1 cellular context compared by ENCODE assay signal in genomic region chr14:103526914-103527248, GRCh38.
TF ChIP-seq lines count a peak whose summit lies in the region.

No MANE protein-coding gene starts in this region.

TF ChIP-seq in H1, 55 proteins besides CTCF, POLR2A, EP300 and RAD21 (continued from another document):
- no peak for TF ChIP-seq ATF2 (IDR thresholded peaks at IDR 0.05; ENCODE audit: low read length)
- TF ChIP-seq KDM1A (IDR thresholded peaks at IDR 0.05; ENCODE audit: borderline replicate concordance, low read length) = no peak
